In the genomic region with DNA sequence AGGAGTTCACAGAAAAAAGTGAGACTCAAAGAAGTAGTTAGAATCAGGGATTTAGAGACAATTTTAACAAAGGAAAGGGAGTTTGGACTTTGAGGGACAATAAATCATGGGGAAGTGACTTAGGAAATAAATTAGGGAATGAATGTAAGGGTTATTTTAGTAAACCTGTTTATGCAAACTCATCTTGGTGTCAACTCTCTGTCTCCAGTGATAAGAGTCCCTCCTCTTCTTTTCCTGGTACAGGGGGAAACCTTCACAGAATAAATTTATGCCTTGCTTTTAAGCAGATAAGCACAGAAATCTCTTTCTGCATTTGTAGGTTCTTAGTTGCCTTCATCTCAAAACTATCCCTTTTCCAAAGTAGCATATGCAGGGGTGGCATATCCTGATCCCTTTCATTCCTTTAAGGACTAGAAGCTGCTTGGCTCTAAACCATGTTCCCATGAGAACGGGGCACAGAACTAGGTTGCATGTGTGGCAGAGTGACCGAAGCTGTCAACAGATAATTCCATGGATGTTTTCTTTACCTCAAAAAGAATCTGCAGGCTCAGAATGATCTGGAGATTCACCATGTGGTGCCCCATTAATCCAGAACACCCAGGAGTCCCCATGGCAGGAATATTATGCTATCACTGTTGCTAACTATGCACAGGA, we compare ENCODE assay signal across 9 cellular contexts.
"Had no signal": no experiment of that assay in that cellular context is flagged by ENCODE, and none has a peak within 500 bp of the region (broad histone marks: within the 10 kb centered on the region; RNA-seq: fewer than 3 reads in every experiment).

No MANE protein-coding gene starts in this region.

- H3K4me3 Mint-ChIP-seq: H9, IgD-negative memory B cell had no signal

- FAIRE-seq: H1, H54, HepG2 had no signal

- H3K9ac ChIP-seq: GM23248 had no signal

- DNase-seq: GM23248, H9, HCEC 1CT, KG1 had no signal

- H3K27ac Mint-ChIP-seq: H9, IgD-negative memory B cell had no signal

- H3K36me3 Mint-ChIP-seq: IgD-negative memory B cell had no signal

- ATAC-seq: HepG2 had no signal

- H2AFZ ChIP-seq: GM23248 had no signal

- H3K27ac ChIP-seq: GM23248, HL-60 had no signal

- H3K4me1 Mint-ChIP-seq: H9, IgD-negative memory B cell had no signal

- H3K4me3 ChIP-seq: GM23248 had no signal
